1 cellular context compared by ENCODE assay signal in genomic region chr19:21698215-21698614, GRCh38.
TF ChIP-seq lines count a peak whose summit lies in the region.

No MANE protein-coding gene starts in this region.

TF ChIP-seq in Ishikawa, 13 proteins besides CTCF, POLR2A, EP300 and RAD21 (continued from another document):
- TF ChIP-seq REST (IDR thresholded peaks at IDR 0.05; ENCODE audit: low read depth) = no peak
TF ChIP-seq in Ishikawa: peak in this region for 0.
